10 cellular contexts compared by ENCODE assay signal in the genomic region with DNA sequence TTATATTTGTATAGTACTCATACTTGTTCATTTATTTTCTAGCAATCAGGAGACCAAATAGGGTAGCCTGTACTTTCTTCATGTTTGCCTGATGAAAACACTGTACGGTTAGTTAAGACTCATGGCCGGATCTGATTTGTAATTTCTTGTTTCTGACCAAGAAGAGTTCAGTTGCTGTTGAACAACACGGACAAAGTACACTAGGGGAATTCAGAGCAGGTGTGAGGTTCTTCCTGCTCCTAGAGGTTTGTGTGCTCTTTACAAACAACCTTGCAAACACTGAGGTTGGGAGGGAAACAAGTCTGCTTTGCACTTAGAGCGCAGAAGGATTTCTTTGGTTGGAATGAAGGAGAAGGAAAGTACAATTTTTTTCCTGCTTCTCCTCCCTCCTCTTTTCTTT.
DNase-seq lines count a peak whose midpoint lies in the region; ATAC-seq and TF ChIP-seq lines count a peak whose summit lies in the region.
"Had no signal": no experiment of that assay in that cellular context is flagged by ENCODE, and none has a peak within 500 bp of the region (broad histone marks: within the 10 kb centered on the region; RNA-seq: fewer than 3 reads in every experiment).

No MANE protein-coding gene starts in this region.

- TF ChIP-seq CTCF in GM10266 (IDR thresholded peaks at IDR 0.05; ENCODE audit: control insufficient read depth, insufficient read depth, low read depth, missing control alignments) (no peak), BE2C (IDR thresholded peaks at IDR 0.05; ENCODE audit: low read depth, low read length) (no peak)

- H3K27me3 ChIP-seq in HAP-1 (ENCODE audit: low read depth) (no peaks in the 10 kb centered on the region), BE2C (no peaks in the 10 kb centered on the region)
- H3K27me3 ChIP-seq: cardiac muscle cell had no signal

- intact Hi-C loops in posterior vena cava (cut with DNase I): no loop called here

- H3K4me1 ChIP-seq in HAP-1: peaks cover 17% of the 10 kb centered on the region
- peaks cover 30% of the 10 kb centered on the region for H3K4me1 ChIP-seq in BE2C

- DNase-seq in GM10266 (ENCODE audit: extremely low spot score): peak; percentile 47
- no peak for DNase-seq in left lobe of liver (ENCODE audit: low spot score)
- no peak for DNase-seq in posterior vena cava (ENCODE audit: low spot score)
- no peak for DNase-seq in HAP-1 (ENCODE audit: low spot score in 2 of 2)
- DNase-seq in BE2C: no peak
- DNase-seq in activated CD4-positive, alpha-beta T cell treated with anti-CD3 and anti-CD28 coated beads, Interleukin-2, amount 50 U/mL, for 48 hours: no peak
- DNase-seq: islet precursor cell had no signal

- H3K9me3 ChIP-seq in HAP-1 (no peaks in the 10 kb centered on the region), BE2C (no peaks in the 10 kb centered on the region)

- H3K36me3 ChIP-seq in HAP-1 (replicated peaks) (no peaks in the 10 kb centered on the region), BE2C (no peaks in the 10 kb centered on the region)
- H3K36me3 ChIP-seq: cardiac muscle cell had no signal

- H3K4me3 ChIP-seq in HAP-1 (no peak overlapping the region), BE2C (ENCODE audit: low read depth, low read length) (no peak overlapping the region)
- H3K4me3 ChIP-seq: cardiac muscle cell had no signal

- in situ Hi-C loops in HAP-1 (cut with MboI; ENCODE audit: low sequenced_read_pairs): no loop called here

- peak; percentile 36 for ATAC-seq in GM21447 (IDR thresholded peaks at IDR 0.05; ENCODE audit: unreplicated experiment)
- peak; percentile 28 for ATAC-seq in HG03439 (IDR thresholded peaks at IDR 0.05; ENCODE audit: unreplicated experiment)
- ATAC-seq in left lobe of liver: peak; percentile 40
